In the genomic region with DNA sequence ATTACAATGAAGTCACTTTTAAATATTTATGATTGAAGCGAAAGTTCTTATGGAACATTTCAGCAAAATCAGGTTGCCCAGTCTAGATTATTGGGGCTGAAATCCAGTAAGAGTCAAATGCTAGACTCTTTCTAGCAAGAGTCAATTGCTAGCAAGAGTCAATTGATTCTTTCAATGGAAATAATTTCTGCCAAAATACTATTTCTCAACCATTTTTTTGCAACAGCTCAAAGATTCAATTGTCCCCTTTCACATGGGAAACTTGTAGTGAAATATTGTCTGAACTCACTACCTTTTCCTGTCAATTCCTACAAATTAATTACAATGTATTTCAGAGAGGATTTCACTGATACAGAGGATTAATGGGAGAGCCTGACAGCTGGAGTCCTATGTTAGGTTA, we compare ENCODE assay signal across 30 cellular contexts.
"Had no signal": no experiment of that assay in that cellular context is flagged by ENCODE, and none has a peak within 500 bp of the region (broad histone marks: within the 10 kb centered on the region; RNA-seq: fewer than 3 reads in every experiment).

No MANE protein-coding gene starts in this region.

- H3K4me1 ChIP-seq: tibial artery had no signal

- H3K27me3 ChIP-seq: esophagus squamous epithelium, right lobe of liver, testis, tibial artery had no signal

- H3K27ac Mint-ChIP-seq: immature natural killer cell; mesothelial cell of epicardium; natural killer cell treated with Interleukin-12 subunit alpha and Interleukin-12 subunit beta and Interleukin-15 and Interleukin-18, amount 100 ng/mL, for 72 hours; progenitor cell of endocrine pancreas; stimulated activated naive CD8-positive, alpha-beta T cell treated with anti-CD3 and anti-CD28 coated beads, Interleukin-15, amount 100 ng/mL, for 72 hours; type B pancreatic cell had no signal

- H3K27me3 Mint-ChIP-seq: progenitor cell of endocrine pancreas, type B pancreatic cell had no signal

- H3K4me3 Mint-ChIP-seq: immature natural killer cell; mesothelial cell of epicardium; naive B cell; natural killer cell treated with Interleukin-12 subunit alpha and Interleukin-12 subunit beta and Interleukin-15 and Interleukin-18, amount 100 ng/mL, for 72 hours; neural crest cell; stimulated activated naive CD8-positive, alpha-beta T cell treated with anti-CD3 and anti-CD28 coated beads, Interleukin-15, amount 100 ng/mL, for 72 hours; type B pancreatic cell had no signal

- H3K36me3 Mint-ChIP-seq: immature natural killer cell; mesothelial cell of epicardium; naive B cell; natural killer cell treated with Interleukin-12 subunit alpha and Interleukin-12 subunit beta and Interleukin-15 and Interleukin-18, amount 100 ng/mL, for 72 hours; type B pancreatic cell had no signal

- H3K27ac ChIP-seq: esophagus squamous epithelium, parathyroid adenoma, right lobe of liver, testis, tibial artery had no signal

- H3K9ac ChIP-seq: parathyroid adenoma had no signal

- H3K4me3 ChIP-seq: esophagus squamous epithelium, mucosa of descending colon, right lobe of liver, testis, tibial artery had no signal

- FAIRE-seq: colon, endometrium, small intestine had no signal

- DNase-seq: cerebellar nuclear complex; effector CD8-positive, alpha-beta T cell; erythroblast; esophagus squamous epithelium; foreskin melanocyte; hypothalamus; immature natural killer cell; islet precursor cell; kidney glomerular epithelial cell; mesenchymal stem cell; mucosa of descending colon; naive B cell; right lobe of liver; stimulated activated CD4-positive, alpha-beta T cell treated with anti-CD3 and anti-CD28 coated beads, Interleukin-12 subunit alpha, Interleukin-12 subunit beta, amount 100 ng/mL, for 4 hours; stimulated activated CD4-positive, alpha-beta T cell treated with anti-CD3 and anti-CD28 coated beads, Interleukin-1b, Interleukin-23, amount 100 ng/mL, for 48 hours; stimulated activated CD4-positive, alpha-beta T cell treated with anti-CD3 and anti-CD28 coated beads, Interleukin-4, amount 100 ng/mL, for 1 hour; stimulated activated CD8-positive, alpha-beta memory T cell treated with anti-CD3 and anti-CD28 coated beads, Interleukin-4, amount 100 ng/mL, for 48 hours; stimulated activated naive CD4-positive, alpha-beta T cell; stimulated activated naive CD8-positive, alpha-beta T cell treated with anti-CD3 and anti-CD28 coated beads, Interleukin-15, amount 100 ng/mL, for 72 hours; testis; tibial artery had no signal

- H3K4me1 Mint-ChIP-seq: mesothelial cell of epicardium; stimulated activated naive CD8-positive, alpha-beta T cell treated with anti-CD3 and anti-CD28 coated beads, Interleukin-15, amount 100 ng/mL, for 72 hours had no signal

- H3K9me3 ChIP-seq: esophagus squamous epithelium, mucosa of descending colon, right lobe of liver, testis, tibial artery had no signal

- H3K9me3 Mint-ChIP-seq: immature natural killer cell; mesothelial cell of epicardium; naive B cell; natural killer cell treated with Interleukin-12 subunit alpha and Interleukin-12 subunit beta and Interleukin-15 and Interleukin-18, amount 100 ng/mL, for 72 hours; neural crest cell; stimulated activated naive CD8-positive, alpha-beta T cell treated with anti-CD3 and anti-CD28 coated beads, Interleukin-15, amount 100 ng/mL, for 72 hours; type B pancreatic cell had no signal

- H3K36me3 ChIP-seq: esophagus squamous epithelium, right lobe of liver, tibial artery had no signal
